27 cellular contexts compared by ENCODE assay signal in the genomic region with DNA sequence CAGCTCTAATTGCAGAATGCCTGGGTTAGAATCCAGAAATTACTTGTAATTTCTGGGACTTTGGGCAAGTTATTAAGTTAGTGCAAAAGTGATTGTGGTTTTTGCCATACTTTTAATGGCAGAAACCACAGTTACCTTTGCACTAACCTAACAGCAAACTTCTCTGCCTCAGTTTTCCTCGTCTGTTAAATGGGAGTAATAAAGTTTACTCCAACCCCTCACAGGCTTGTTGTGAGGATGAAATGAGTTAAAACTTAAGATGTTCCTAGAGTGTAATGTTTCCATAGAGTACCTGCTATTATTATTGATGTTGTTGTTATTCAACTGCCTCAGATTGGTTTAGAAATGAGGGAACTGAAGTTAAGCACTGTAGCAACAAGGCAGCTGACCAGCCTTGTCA.
"Had no signal": no experiment of that assay in that cellular context is flagged by ENCODE, and none has a peak within 500 bp of the region (broad histone marks: within the 10 kb centered on the region; RNA-seq: fewer than 3 reads in every experiment).

No MANE protein-coding gene starts in this region.

- H3K4me2 ChIP-seq: SK-N-SH had no signal

- H3K36me3 Mint-ChIP-seq: activated naive CD4-positive, alpha-beta T cell treated with anti-CD3 and anti-CD28 coated beads, Interleukin-2, amount 50 U/mL, for 24 hours; activated naive CD8-positive, alpha-beta T cell treated with anti-CD3 and anti-CD28 coated beads, Interleukin-2, amount 10 ng/mL, durations not matched to agents 7 days and 5 days had no signal

- H3K4me1 Mint-ChIP-seq: activated CD4-positive, alpha-beta T cell treated with anti-CD3 and anti-CD28 coated beads, Interleukin-2, amount 10 ng/mL, durations not matched to agents 24 days and 14 days; activated naive CD4-positive, alpha-beta T cell treated with anti-CD3 and anti-CD28 coated beads, Interleukin-2, amount 50 U/mL, for 24 hours; activated naive CD8-positive, alpha-beta T cell treated with anti-CD3 and anti-CD28 coated beads, Interleukin-2, amount 10 ng/mL, durations not matched to agents 7 days and 5 days had no signal

- H3K9me3 ChIP-seq: ascending aorta, SJSA1, SK-N-SH had no signal

- H3K4me3 Mint-ChIP-seq: activated CD4-positive, alpha-beta T cell treated with anti-CD3 and anti-CD28 coated beads, Interleukin-2, amount 10 ng/mL, durations not matched to agents 24 days and 14 days; activated CD8-positive, alpha-beta T cell treated with anti-CD3 and anti-CD28 coated beads for 36 hours; activated naive CD4-positive, alpha-beta T cell treated with anti-CD3 and anti-CD28 coated beads, Interleukin-2, amount 50 U/mL, for 24 hours; activated naive CD8-positive, alpha-beta T cell treated with anti-CD3 and anti-CD28 coated beads, Interleukin-2, amount 10 ng/mL, durations not matched to agents 7 days and 5 days; activated T-cell treated with anti-CD3 and anti-CD28 coated beads, Interleukin-2, amount 50 U/mL, for 24 hours; T-helper 1 cell treated with Interleukin-12 subunit alpha and Interleukin-12 subunit beta and Interleukin-4 antibody, amounts not matched to agents 30 μg/mL and 1 μg/mL, for 36 hours; T-helper 2 cell treated with Interferon-gamma antibody and Interleukin-4, amounts not matched to agents 5 μg/mL and 100 μg/mL, for 36 hours had no signal

- DNase-seq: activated CD4-positive, alpha-beta T cell treated with anti-CD3 and anti-CD28 coated beads, Interleukin-2, amount 10 ng/mL, durations not matched to agents 24 days and 14 days; activated CD4-positive, alpha-beta T cell treated with anti-CD3 and anti-CD28 coated beads, Interleukin-2, amount 50 U/mL, for 4 hours; activated CD8-positive, alpha-beta T cell treated with anti-CD3 and anti-CD28 coated beads for 36 hours; activated gamma-delta T cell; activated naive CD4-positive, alpha-beta T cell treated with Interleukin-2 at 50 U/mL for 16 hours; activated naive CD8-positive, alpha-beta T cell treated with anti-CD3 and anti-CD28 coated beads, Interleukin-2, amount 10 ng/mL, durations not matched to agents 7 days and 5 days; activated T-cell treated with anti-CD3 and anti-CD28 coated beads, Interleukin-2, amount 50 U/mL, for 24 hours; amygdala; Karpas-422; NCI-H1105 treated with DMSO at 0.1 percent for 48 hours; NCI-H1436; NCI-H1694; NCI-H1930; NCI-H2081 treated with DMSO at 0.1 percent for 48 hours; NCI-H345; NCI-H524 treated with DMSO at 0.1 percent for 48 hours; SHP77 treated with DMSO at 0.1 percent for 48 hours; SK-N-SH had no signal

- H3K4me3 ChIP-seq: ascending aorta, cardiac muscle cell, SJSA1 had no signal

- ATAC-seq: activated CD8-positive, alpha-beta T cell treated with anti-CD3 and anti-CD28 coated beads for 36 hours; Panc1 had no signal

- FAIRE-seq: TTC549 had no signal

- H3K27ac ChIP-seq: ascending aorta, cardiac muscle cell, SJSA1 had no signal

- H3K9ac ChIP-seq: SK-N-SH had no signal

- H3K4me1 ChIP-seq: SJSA1 had no signal

- H3K36me3 ChIP-seq: ascending aorta, cardiac muscle cell, SJSA1 had no signal

- H3K27ac Mint-ChIP-seq: activated CD4-positive, alpha-beta T cell treated with anti-CD3 and anti-CD28 coated beads, Interleukin-2, amount 10 ng/mL, durations not matched to agents 24 days and 14 days; activated CD8-positive, alpha-beta T cell treated with anti-CD3 and anti-CD28 coated beads for 36 hours; activated naive CD4-positive, alpha-beta T cell treated with anti-CD3 and anti-CD28 coated beads, Interleukin-2, amount 50 U/mL, for 24 hours; activated naive CD8-positive, alpha-beta T cell treated with anti-CD3 and anti-CD28 coated beads, Interleukin-2, amount 10 ng/mL, durations not matched to agents 7 days and 5 days; activated T-cell treated with anti-CD3 and anti-CD28 coated beads, Interleukin-2, amount 50 U/mL, for 24 hours; activated T-helper 2 cell treated with anti-CD3 and anti-CD28 coated beads, Interferon-gamma antibody, Interleukin-2, Interleukin-4, amounts not matched to agents 10 μg/mL and 5 μg/mL and 100 μg/mL, durations not matched to agents 14 hours and 24 hours and 36 hours; T-helper 1 cell treated with Interleukin-12 subunit alpha and Interleukin-12 subunit beta and Interleukin-4 antibody, amounts not matched to agents 30 μg/mL and 1 μg/mL, for 36 hours; T-helper 2 cell treated with Interferon-gamma antibody and Interleukin-4, amounts not matched to agents 5 μg/mL and 100 μg/mL, for 36 hours had no signal

- H3K27me3 ChIP-seq: ascending aorta, cardiac muscle cell, SJSA1 had no signal
